In the genomic region with DNA sequence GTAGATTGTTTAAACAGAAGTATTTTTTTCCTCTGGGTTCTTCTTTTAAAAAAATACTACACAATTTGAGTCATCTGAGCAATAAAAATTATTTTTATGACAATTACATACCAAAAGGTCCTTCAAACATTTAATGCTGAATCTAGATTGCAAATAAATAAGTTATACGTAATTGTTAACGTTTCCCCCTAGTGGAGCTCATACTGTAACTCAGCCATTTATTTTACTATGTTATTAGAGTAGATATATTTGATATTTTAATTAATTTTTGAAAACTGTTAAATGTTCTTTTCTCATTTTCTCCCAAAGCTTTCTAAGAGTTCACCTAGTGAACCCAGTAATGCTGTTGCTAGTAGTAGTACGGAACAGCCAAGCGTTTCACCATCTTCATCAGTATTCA, we compare ENCODE assay signal across 14 cellular contexts. TPM values are rescaled to one million over a fixed set of nuclear protein-coding genes. Genes with fewer than 3 reads are reported as not detected.
A peak's percentile ranks its signal among the peaks of the same experiment; 100 is the strongest.
DNase-seq lines count a peak whose midpoint lies in the region; TF ChIP-seq lines count a peak whose summit lies in the region.
"Had no signal": no experiment of that assay in that cellular context is flagged by ENCODE, and none has a peak within 500 bp of the region (broad histone marks: within the 10 kb centered on the region; RNA-seq: fewer than 3 reads in every experiment).

No MANE protein-coding gene starts in this region.

- peaks cover 0 to 65% (median 0%) of the 10 kb centered on the region in 3 donors for H3K36me3 ChIP-seq in tibial nerve

- no peak for TF ChIP-seq POLR2A in tibial nerve (IDR thresholded peaks at IDR 0.05)

- TF ChIP-seq EP300 in tibial nerve (IDR thresholded peaks at IDR 0.05): no peak

- TF ChIP-seq CTCF in endothelial cell (IDR thresholded peaks at IDR 0.05; ENCODE audit: unreplicated experiment) (peak; percentile 30), osteocyte (IDR thresholded peaks at IDR 0.05) (peak; percentile 41), coronary artery (IDR thresholded peaks at IDR 0.05) (no peak), tibial nerve (IDR thresholded peaks at IDR 0.05) (no peak)

- H3K27ac ChIP-seq in coronary artery (no peak overlapping the region), tibial nerve (no peak overlapping the region)

- no peaks in the 10 kb centered on the region for H3K9me3 Mint-ChIP-seq in endothelial cell (ENCODE audit: unreplicated experiment)
- H3K9me3 Mint-ChIP-seq in osteocyte (ENCODE audit: unreplicated experiment): no peaks in the 10 kb centered on the region

- 82 to 83% methylated on average over 4 of the region's 4 CpGs for WGBS in tibial nerve, 2 donors

- no peaks in the 10 kb centered on the region for H3K4me1 ChIP-seq in tibial nerve

- H3K4me3 ChIP-seq in coronary artery (no peak overlapping the region), tibial nerve (no peak overlapping the region)

- H3K27ac Mint-ChIP-seq in endothelial cell (ENCODE audit: unreplicated experiment): no peak overlapping the region
- H3K27ac Mint-ChIP-seq in osteocyte (ENCODE audit: unreplicated experiment): no peak overlapping the region
- H3K27ac Mint-ChIP-seq: activated CD8-positive, alpha-beta memory T cell treated with anti-CD3 and anti-CD28 coated beads, Interleukin-2, amount 10 ng/mL, durations not matched to agents 7 days and 5 days had no signal

- DNase-seq in NCI-H1105 treated with DMSO at 0.1 percent for 48 hours (lab: John Stamatoyannopoulos, UW): peak; percentile 3
- DNase-seq in NCI-H1105 (lab: John Stamatoyannopoulos, UW): no peak
- peak; percentile 27 for DNase-seq in NAMALWA (ENCODE audit: low spot score)
- no peak for DNase-seq in endothelial cell (ENCODE audit: low spot score)
- DNase-seq in osteocyte (ENCODE audit: extremely low spot score, unreplicated experiment): no peak
- DNase-seq in coronary artery (ENCODE audit: low spot score): no peak
- DNase-seq in tibial nerve (ENCODE audit: low spot score in 2 of 2): no peak
- no peak for DNase-seq in globus pallidus (ENCODE audit: low spot score)
- DNase-seq: activated CD8-positive, alpha-beta memory T cell treated with anti-CD3 and anti-CD28 coated beads, Interleukin-2, amount 10 ng/mL, durations not matched to agents 7 days and 5 days; activated naive CD4-positive, alpha-beta T cell treated with Interleukin-2 at 50 U/mL for 16 hours; NCI-H1417 treated with DMSO at 0.1 percent for 48 hours; NCI-H524 treated with DMSO at 0.1 percent for 48 hours; posterior cingulate gyrus; SHP77 had no signal

- H3K4me3 Mint-ChIP-seq in endothelial cell (ENCODE audit: unreplicated experiment) (no peak overlapping the region), osteocyte (ENCODE audit: unreplicated experiment) (no peak overlapping the region)
- H3K4me3 Mint-ChIP-seq: activated CD8-positive, alpha-beta memory T cell treated with anti-CD3 and anti-CD28 coated beads, Interleukin-2, amount 10 ng/mL, durations not matched to agents 7 days and 5 days had no signal

- no peaks in the 10 kb centered on the region for H3K4me1 Mint-ChIP-seq in endothelial cell (ENCODE audit: unreplicated experiment)
- H3K4me1 Mint-ChIP-seq in osteocyte (ENCODE audit: unreplicated experiment): peaks cover 31% of the 10 kb centered on the region

- H3K36me3 Mint-ChIP-seq in endothelial cell (ENCODE audit: low read depth, unreplicated experiment) (peaks cover 3% of the 10 kb centered on the region), osteocyte (ENCODE audit: unreplicated experiment) (peaks cover 11% of the 10 kb centered on the region)

- H3K27me3 ChIP-seq in tibial nerve: no peaks in the 10 kb centered on the region

- no peaks in the 10 kb centered on the region for H3K27me3 Mint-ChIP-seq in endothelial cell (ENCODE audit: unreplicated experiment)
- H3K27me3 Mint-ChIP-seq in osteocyte (ENCODE audit: unreplicated experiment): no peaks in the 10 kb centered on the region
- H3K27me3 Mint-ChIP-seq: activated CD8-positive, alpha-beta memory T cell treated with anti-CD3 and anti-CD28 coated beads, Interleukin-2, amount 10 ng/mL, durations not matched to agents 7 days and 5 days had no signal

- no peaks in the 10 kb centered on the region for H3K9me3 ChIP-seq in tibial nerve

RNA-seq across cellular contexts. Expression of gene ZMYM1, which starts 33.5 kb away (rescaled TPM):
- total RNA-seq in endothelial cell (ENCODE audit: unreplicated experiment) (29.1 TPM), osteocyte (16.9 and 17.2 TPM in 2 replicates), tibial nerve (10 to 100 TPM; 10.5 to 17.4 (median 13.4) TPM)

Comparison
In these comparisons a context has a peak if more than half of its experiments do, and no peak if none do; other contexts are left out.
1. DNase-seq: peak in NCI-H1105 treated with DMSO at 0.1 percent for 48 hours (single experiment) and NAMALWA (single experiment); none in NCI-H1105 (single experiment), endothelial cell (single experiment), osteocyte (single experiment), coronary artery (single experiment), tibial nerve (0 of 2) and globus pallidus (single experiment).
2. CTCF ChIP-seq: peak in endothelial cell (single experiment) and osteocyte (single experiment); none in coronary artery (single experiment) and tibial nerve (0 of 5).